ENCODE assay signal across 1 cellular context in genomic region chr6:151056230-151056907, GRCh38.
TF ChIP-seq lines count a peak whose summit lies in the region.

No MANE protein-coding gene starts in this region.

TF ChIP-seq in A549, 52 proteins besides CTCF, POLR2A, EP300 and RAD21 (continued from another document):
- TF ChIP-seq HES2 (IDR thresholded peaks at IDR 0.05) (no peak), PHF8 (IDR thresholded peaks at IDR 0.05; ENCODE audit: borderline replicate concordance, low read depth) (no peak), CBX2 (IDR thresholded peaks at IDR 0.05; ENCODE audit: borderline replicate concordance, low read depth) (no peak), RNF2 (IDR thresholded peaks at IDR 0.05; ENCODE audit: borderline replicate concordance, low read depth) (no peak)
